1 cellular context compared by ENCODE assay signal in the genomic region with DNA sequence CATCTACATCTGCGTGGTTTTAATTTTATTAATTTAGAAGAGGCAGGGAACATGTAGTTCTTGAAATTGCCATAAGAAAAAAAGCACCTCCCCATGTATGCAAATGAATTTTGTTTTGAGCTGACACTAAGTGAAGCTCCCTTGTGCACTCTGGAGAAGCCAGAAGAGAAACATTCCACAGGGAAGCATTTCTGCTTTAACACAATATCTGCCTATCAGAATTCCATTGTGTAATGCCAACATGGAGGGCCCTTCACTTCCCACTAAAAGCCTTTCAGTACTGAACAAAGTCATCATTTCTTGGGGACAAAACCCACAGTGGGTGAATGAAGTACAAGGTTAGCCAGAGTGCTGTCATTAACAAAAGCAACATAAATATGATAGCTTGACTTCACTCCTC.
TF ChIP-seq lines count a peak whose summit lies in the region.

No MANE protein-coding gene starts in this region.

TF ChIP-seq in K562, 482 proteins besides CTCF, POLR2A, EP300 and RAD21:
- TF ChIP-seq FOXA3 (CRISPR knock-in tag; conservative IDR thresholded peaks at IDR 0.05 in 1 of 2, IDR thresholded peaks at IDR 0.05 in 1 of 2): no peak
- TF ChIP-seq ZNF239 (CRISPR knock-in tag; IDR thresholded peaks at IDR 0.05): no peak
- TF ChIP-seq PHF20 (IDR thresholded peaks at IDR 0.05; ENCODE audit: partially characterized antibody): no peak
